In genomic region chrX:120664081-120664480, GRCh38 we compare ENCODE assay signal across 9 cellular contexts.
DNase-seq lines count a peak whose midpoint lies in the region; ATAC-seq, FAIRE-seq and TF ChIP-seq lines count a peak whose summit lies in the region.
"Had no signal": no experiment of that assay in that cellular context is flagged by ENCODE, and none has a peak within 500 bp of the region (broad histone marks: within the 10 kb centered on the region; RNA-seq: fewer than 3 reads in every experiment).

No MANE protein-coding gene starts in this region.

- H4K20me1 ChIP-seq in OCI-LY1 (ENCODE audit: insufficient read depth, low read length): no peaks in the 10 kb centered on the region

- TF ChIP-seq CTCF in OCI-LY1 (IDR thresholded peaks at IDR 0.05; ENCODE audit: low read length) (peak; percentile 49; the same call in 1 of the 2 replicates), fibroblast of pulmonary artery (IDR thresholded peaks at IDR 0.05; ENCODE audit: low read length, missing control alignments) (peak; percentile 24)

- no peaks in the 10 kb centered on the region for H3K79me2 ChIP-seq in OCI-LY1 (ENCODE audit: insufficient read depth, low read length)

- no peak overlapping the region for H3K4me3 ChIP-seq in OCI-LY1 (ENCODE audit: low read depth, low read length, poor library complexity, severe bottlenecking)
- no peak overlapping the region for H3K4me3 ChIP-seq in fibroblast of pulmonary artery (replicated peaks; ENCODE audit: low read depth, low read length)

- no peaks in the 10 kb centered on the region for H3K36me3 ChIP-seq in OCI-LY1 (ENCODE audit: insufficient read depth, low read length)

- no peak for ATAC-seq in GM18520 (IDR thresholded peaks at IDR 0.05; ENCODE audit: unreplicated experiment)

- H3K27ac ChIP-seq in OCI-LY1 (ENCODE audit: low read depth, low read length, poor library complexity, severe bottlenecking): no peak overlapping the region

- H3K4me2 ChIP-seq in OCI-LY1 (ENCODE audit: low read length): no peak overlapping the region

- H3K4me1 ChIP-seq in OCI-LY1 (ENCODE audit: insufficient read depth, low read length, severe bottlenecking): peaks cover 15% of the 10 kb centered on the region

- DNase-seq in EL (peak; percentile 23), fibroblast of pulmonary artery (ENCODE audit: low read depth) (peak; percentile 50), RPMI8226 (no peak), iPS-NIHi7 (ENCODE audit: extremely low spot score) (no peak)
- no peak for DNase-seq in stimulated activated CD8-positive, alpha-beta memory T cell treated with anti-CD3 and anti-CD28 coated beads, Interleukin-4, amount 100 ng/mL, for 48 hours
- DNase-seq: substantia nigra had no signal

- H3F3A ChIP-seq in OCI-LY1 (ENCODE audit: insufficient read depth, low read length): no peaks in the 10 kb centered on the region

- FAIRE-seq in A204.1 (lab: Jason Lieb, UNC): peak; percentile 95

- H3K9ac ChIP-seq in OCI-LY1 (ENCODE audit: low read length): no peak overlapping the region

- no peaks in the 10 kb centered on the region for H3K9me2 ChIP-seq in OCI-LY1 (ENCODE audit: low read depth, low read length)

- no peaks in the 10 kb centered on the region for H3K9me3 ChIP-seq in OCI-LY1 (ENCODE audit: low read length)

- no peaks in the 10 kb centered on the region for H3K27me3 ChIP-seq in OCI-LY1 (ENCODE audit: insufficient read depth, low read length)

- H2AFZ ChIP-seq in OCI-LY1 (ENCODE audit: low read length): no peak overlapping the region

Comparison
In these comparisons a context has a peak if more than half of its experiments do, and no peak if none do; other contexts are left out.
1. DNase-seq: peak in EL (single experiment) and fibroblast of pulmonary artery (single experiment); none in RPMI8226 (single experiment), stimulated activated CD8-positive, alpha-beta memory T cell treated with anti-CD3 and anti-CD28 coated beads, Interleukin-4, amount 100 ng/mL, for 48 hours (single experiment) and iPS-NIHi7 (single experiment).